Comparison of ENCODE assay signal across 27 cellular contexts in genomic region chr2:234716271-234716670, GRCh38.
"Had no signal": no experiment of that assay in that cellular context is flagged by ENCODE, and none has a peak within 500 bp of the region (broad histone marks: within the 10 kb centered on the region; RNA-seq: fewer than 3 reads in every experiment).

No MANE protein-coding gene starts in this region.

- H3K9ac ChIP-seq: parathyroid adenoma had no signal

- H3K4me1 ChIP-seq: parathyroid adenoma, psoas muscle, sigmoid colon, stomach, thyroid gland, tibial nerve, upper lobe of left lung had no signal

- H2AFZ ChIP-seq: parathyroid adenoma had no signal

- H3K9me3 ChIP-seq: neutrophil, ovary, psoas muscle, right lobe of liver, sigmoid colon, stomach, thoracic aorta, thyroid gland, tibial nerve, upper lobe of left lung had no signal

- DNase-seq: naive B cell; naive thymus-derived CD8-positive, alpha-beta T cell; nephron progenitor cell; nucleus accumbens; ovary; posterior cingulate gyrus; psoas muscle; right cardiac atrium; right lobe of liver; sigmoid colon; small intestine; stimulated activated CD4-positive, alpha-beta T cell treated with anti-CD3 and anti-CD28 coated beads, Interleukin-15, amount 100 ng/mL, for 24 hours; stimulated activated CD4-positive, alpha-beta T cell treated with anti-CD3 and anti-CD28 coated beads, Interleukin-2, amount 100 ng/mL, for 24 hours; stimulated activated CD4-positive, alpha-beta T cell treated with anti-CD3 and anti-CD28 coated beads, Interleukin-2, amount 100 ng/mL, for 48 hours; stimulated activated CD4-positive, alpha-beta T cell treated with anti-CD3 and anti-CD28 coated beads, Interleukin-4, amount 100 ng/mL, for 24 hours; stimulated activated naive B cell treated with anti-CD40 and anti-IgM and Interleukin-4, amounts not matched to agents 10 μg/mL and 1 μg/mL and 100 μg/mL, for 72 hours; stimulated activated naive CD4-positive, alpha-beta T cell treated with Interleukin-2 at 50 U/mL for 16 hours; stomach; thyroid gland had no signal

- FAIRE-seq: small intestine, urothelium cell line had no signal

- H3K36me3 ChIP-seq: neutrophil, ovary, right lobe of liver, sigmoid colon, stomach, thoracic aorta, thyroid gland, tibial nerve, upper lobe of left lung had no signal

- H3K27me3 ChIP-seq: neutrophil, ovary, right lobe of liver, sigmoid colon, stomach, thyroid gland, tibial nerve, upper lobe of left lung had no signal

- H3K27ac ChIP-seq: neutrophil, ovary, parathyroid adenoma, psoas muscle, right lobe of liver, sigmoid colon, stomach, thoracic aorta, thyroid gland, tibial nerve, upper lobe of left lung had no signal

- H3K4me3 ChIP-seq: ovary, psoas muscle, right lobe of liver, sigmoid colon, stomach, thoracic aorta, thyroid gland, tibial nerve, upper lobe of left lung had no signal

- H3K79me2 ChIP-seq: parathyroid adenoma had no signal

- ATAC-seq: naive thymus-derived CD8-positive, alpha-beta T cell; natural killer cell treated with Interleukin-12 subunit alpha and Interleukin-12 subunit beta and Interleukin-15 and Interleukin-18, amount 100 ng/mL, for 72 hours; psoas muscle; right cardiac atrium; right lobe of liver; stimulated activated effector memory CD8-positive, alpha-beta T cell treated with anti-CD3 and anti-CD28 coated beads, Interleukin-12 subunit alpha, Interleukin-12 subunit beta, amount 100 ng/mL, for 72 hours; stimulated activated naive B cell treated with anti-CD40 and anti-IgM and Interleukin-4, amounts not matched to agents 10 μg/mL and 1 μg/mL and 100 μg/mL, for 72 hours had no signal
